In genomic region chr22:46464701-46465347, GRCh38 we compare ENCODE assay signal across 22 cellular contexts.
"Had no signal": no experiment of that assay in that cellular context is flagged by ENCODE, and none has a peak within 500 bp of the region (broad histone marks: within the 10 kb centered on the region; RNA-seq: fewer than 3 reads in every experiment).

No MANE protein-coding gene starts in this region.

- H3K36me3 ChIP-seq: brain microvascular endothelial cell, gastroesophageal sphincter, heart left ventricle, pancreas, right lobe of liver, suprapubic skin had no signal

- H3K9me3 Mint-ChIP-seq: activated CD4-positive, alpha-beta T cell treated with anti-CD3 and anti-CD28 coated beads, Interleukin-2, amount 10 ng/mL, durations not matched to agents 24 days and 14 days; activated naive CD8-positive, alpha-beta T cell treated with anti-CD3 and anti-CD28 coated beads, Interleukin-2, amount 50 U/mL, for 24 hours; activated T-cell treated with anti-CD3 and anti-CD28 coated beads, Interleukin-2, amount 50 U/mL, for 4 hours; stimulated activated naive CD8-positive, alpha-beta T cell treated with anti-CD3 and anti-CD28 coated beads, Interleukin-15, amount 100 ng/mL, for 72 hours had no signal

- H3K4me3 Mint-ChIP-seq: activated CD4-positive, alpha-beta T cell treated with anti-CD3 and anti-CD28 coated beads, Interleukin-2, amount 10 ng/mL, durations not matched to agents 24 days and 14 days; activated naive CD4-positive, alpha-beta T cell treated with anti-CD3 and anti-CD28 coated beads, Interleukin-2, amount 10 ng/mL, durations not matched to agents 7 days and 5 days; activated naive CD8-positive, alpha-beta T cell treated with anti-CD3 and anti-CD28 coated beads, Interleukin-2, amount 50 U/mL, for 24 hours; activated T-cell treated with anti-CD3 and anti-CD28 coated beads, Interleukin-2, amount 50 U/mL, for 4 hours; stimulated activated naive CD8-positive, alpha-beta T cell treated with anti-CD3 and anti-CD28 coated beads, Interleukin-15, amount 100 ng/mL, for 72 hours had no signal

- H3K27ac Mint-ChIP-seq: activated CD4-positive, alpha-beta T cell treated with anti-CD3 and anti-CD28 coated beads, Interleukin-2, amount 10 ng/mL, durations not matched to agents 24 days and 14 days; activated naive CD4-positive, alpha-beta T cell treated with anti-CD3 and anti-CD28 coated beads, Interleukin-2, amount 10 ng/mL, durations not matched to agents 7 days and 5 days; activated naive CD8-positive, alpha-beta T cell treated with anti-CD3 and anti-CD28 coated beads, Interleukin-2, amount 50 U/mL, for 24 hours had no signal

- H3K4me1 ChIP-seq: gastroesophageal sphincter, pancreas, right lobe of liver had no signal

- H3K36me3 Mint-ChIP-seq: activated naive CD4-positive, alpha-beta T cell treated with anti-CD3 and anti-CD28 coated beads, Interleukin-2, amount 10 ng/mL, durations not matched to agents 7 days and 5 days had no signal

- H3K27ac ChIP-seq: brain microvascular endothelial cell, coronary artery, gastroesophageal sphincter, heart left ventricle, pancreas, right lobe of liver, suprapubic skin had no signal

- H3K4me1 Mint-ChIP-seq: activated CD4-positive, alpha-beta T cell treated with anti-CD3 and anti-CD28 coated beads, Interleukin-2, amount 10 ng/mL, durations not matched to agents 24 days and 14 days; activated naive CD4-positive, alpha-beta T cell treated with anti-CD3 and anti-CD28 coated beads, Interleukin-2, amount 10 ng/mL, durations not matched to agents 7 days and 5 days; activated naive CD8-positive, alpha-beta T cell treated with anti-CD3 and anti-CD28 coated beads, Interleukin-2, amount 50 U/mL, for 24 hours; stimulated activated naive CD8-positive, alpha-beta T cell treated with anti-CD3 and anti-CD28 coated beads, Interleukin-15, amount 100 ng/mL, for 72 hours had no signal

- DNase-seq: activated CD4-positive, alpha-beta T cell treated with anti-CD3 and anti-CD28 coated beads, Interleukin-2, amount 10 ng/mL, durations not matched to agents 24 days and 14 days; activated CD4-positive, CD25-positive, alpha-beta regulatory T cell; activated CD8-positive, alpha-beta memory T cell treated with anti-CD3 and anti-CD28 coated beads, Interleukin-2, amount 50 U/mL, for 4 hours; activated effector memory CD4-positive, alpha-beta T cell treated with Interleukin-2 at 50 U/mL for 16 hours; activated naive CD4-positive, alpha-beta T cell treated with anti-CD3 and anti-CD28 coated beads, Interleukin-2, amount 10 ng/mL, durations not matched to agents 7 days and 5 days; activated naive CD8-positive, alpha-beta T cell treated with anti-CD3 and anti-CD28 coated beads, Interleukin-2, amount 50 U/mL, for 24 hours; activated T-cell treated with anti-CD3 and anti-CD28 coated beads, Interleukin-2, amount 50 U/mL, for 4 hours; anterior cingulate cortex; brain microvascular endothelial cell; kidney glomerular epithelial cell; right lobe of liver; stimulated activated CD4-positive, alpha-beta T cell treated with anti-CD3 and anti-CD28 coated beads, Interleukin-4, amount 100 ng/mL, for 1 hour; stimulated activated naive CD8-positive, alpha-beta T cell treated with anti-CD3 and anti-CD28 coated beads, Interleukin-15, amount 100 ng/mL, for 72 hours; T-helper 1 cell; T-helper 9 cell had no signal

- H3K27me3 ChIP-seq: brain microvascular endothelial cell, heart left ventricle, pancreas, right lobe of liver, suprapubic skin had no signal

- H3K27me3 Mint-ChIP-seq: activated CD4-positive, alpha-beta T cell treated with anti-CD3 and anti-CD28 coated beads, Interleukin-2, amount 10 ng/mL, durations not matched to agents 24 days and 14 days; activated naive CD4-positive, alpha-beta T cell treated with anti-CD3 and anti-CD28 coated beads, Interleukin-2, amount 10 ng/mL, durations not matched to agents 7 days and 5 days had no signal

- H3K4me3 ChIP-seq: coronary artery, gastroesophageal sphincter, heart left ventricle, lung, pancreas, right lobe of liver, smooth muscle cell, suprapubic skin had no signal

- ATAC-seq: activated naive CD8-positive, alpha-beta T cell treated with anti-CD3 and anti-CD28 coated beads, Interleukin-2, amount 50 U/mL, for 24 hours; activated T-cell treated with anti-CD3 and anti-CD28 coated beads, Interleukin-2, amount 50 U/mL, for 4 hours; gastroesophageal sphincter; stimulated activated naive CD8-positive, alpha-beta T cell treated with anti-CD3 and anti-CD28 coated beads, Interleukin-15, amount 100 ng/mL, for 72 hours had no signal

- H3K9me3 ChIP-seq: gastroesophageal sphincter, heart left ventricle, pancreas, right lobe of liver, suprapubic skin had no signal
